Comparison of ENCODE assay signal across 30 cellular contexts in the genomic region with DNA sequence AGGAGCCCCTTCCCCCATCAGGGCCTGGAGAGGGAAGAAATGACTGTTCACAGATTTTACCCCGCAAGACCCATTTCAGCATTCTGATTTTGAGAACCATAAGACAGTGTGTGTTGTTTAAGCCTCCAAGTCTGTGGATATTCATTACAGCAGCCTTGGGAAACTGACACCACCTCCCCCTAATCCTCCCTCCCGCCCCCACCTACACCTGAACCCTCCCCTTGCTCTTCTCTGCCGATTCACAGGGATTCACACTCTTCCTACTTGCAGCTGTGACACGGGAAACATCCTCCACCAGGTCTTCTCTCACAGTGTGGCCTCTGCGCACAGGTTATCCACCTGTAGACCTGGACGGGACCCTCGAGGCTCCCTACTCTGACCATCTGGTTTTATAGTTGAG. TPM values are rescaled to one million over a fixed set of nuclear protein-coding genes. Genes with fewer than 3 reads are reported as not detected.
"Had no signal": no experiment of that assay in that cellular context is flagged by ENCODE, and none has a peak within 500 bp of the region (broad histone marks: within the 10 kb centered on the region; RNA-seq: fewer than 3 reads in every experiment).

No MANE protein-coding gene starts in this region.

- H3K36me3 Mint-ChIP-seq: activated naive CD8-positive, alpha-beta T cell; memory B cell; natural killer cell; stimulated activated memory B cell treated with anti-CD40 and anti-IgM and Interleukin-4, amounts not matched to agents 10 μg/mL and 1 μg/mL and 100 μg/mL, for 72 hours; type B pancreatic cell had no signal

- H3K36me3 ChIP-seq: cardiac muscle cell, gastroesophageal sphincter, neutrophil, sigmoid colon, uterus had no signal

- ATAC-seq: gastroesophageal sphincter; natural killer cell; stimulated activated memory B cell treated with anti-CD40 and anti-IgM and Interleukin-4, amounts not matched to agents 10 μg/mL and 1 μg/mL and 100 μg/mL, for 72 hours; stimulated activated naive CD8-positive, alpha-beta T cell treated with anti-CD3 and anti-CD28 coated beads, Interleukin-15, amount 100 ng/mL, for 72 hours had no signal

- DNase-seq: activated B cell treated with CpG ODN at 0.5 μM for 24 hours; activated CD4-positive, alpha-beta T cell treated with anti-CD3 and anti-CD28 coated beads, Interleukin-2, amount 50 U/mL, for 1 hour; activated effector memory CD4-positive, alpha-beta T cell treated with Interleukin-2 at 50 U/mL for 16 hours; activated naive CD4-positive, alpha-beta T cell treated with Interleukin-2 at 50 U/mL for 16 hours; activated T-cell treated with anti-CD3 and anti-CD28 coated beads for 4 hours; body of pancreas; cerebellar nuclear complex; dorsolateral prefrontal cortex; effector memory CD4-positive, alpha-beta T cell; erythroblast; hippocampal formation; left colon; natural killer cell; sigmoid colon; small intestine; stimulated activated CD4-positive, alpha-beta T cell treated with anti-CD3 and anti-CD28 coated beads, Interleukin-4, amount 100 ng/mL, for 4 hours; stimulated activated CD8-positive, alpha-beta memory T cell treated with anti-CD3 and anti-CD28 coated beads, Interleukin-4, amount 100 ng/mL, for 48 hours; stimulated activated naive CD8-positive, alpha-beta T cell treated with anti-CD3 and anti-CD28 coated beads, Interleukin-15, amount 100 ng/mL, for 72 hours; substantia nigra; uterus had no signal

- H3K27me3 Mint-ChIP-seq: type B pancreatic cell had no signal

- H3K27ac Mint-ChIP-seq: activated B cell treated with CpG ODN at 0.5 μM for 24 hours; activated naive CD8-positive, alpha-beta T cell; memory B cell; natural killer cell; stimulated activated memory B cell treated with anti-CD40 and anti-IgM and Interleukin-4, amounts not matched to agents 10 μg/mL and 1 μg/mL and 100 μg/mL, for 72 hours had no signal

- H3K4me1 ChIP-seq: gastroesophageal sphincter, sigmoid colon, uterus had no signal

- H3K4me1 Mint-ChIP-seq: activated B cell treated with CpG ODN at 0.5 μM for 24 hours; natural killer cell; stimulated activated memory B cell treated with anti-CD40 and anti-IgM and Interleukin-4, amounts not matched to agents 10 μg/mL and 1 μg/mL and 100 μg/mL, for 72 hours had no signal

- H3K9me3 ChIP-seq: body of pancreas, gastroesophageal sphincter, neutrophil, sigmoid colon, uterus had no signal

- H3K4me3 Mint-ChIP-seq: activated B cell treated with CpG ODN at 0.5 μM for 24 hours; activated naive CD8-positive, alpha-beta T cell; memory B cell; natural killer cell; stimulated activated memory B cell treated with anti-CD40 and anti-IgM and Interleukin-4, amounts not matched to agents 10 μg/mL and 1 μg/mL and 100 μg/mL, for 72 hours; stimulated activated naive CD8-positive, alpha-beta T cell treated with anti-CD3 and anti-CD28 coated beads, Interleukin-15, amount 100 ng/mL, for 72 hours had no signal

- H3K9me3 Mint-ChIP-seq: activated B cell treated with CpG ODN at 0.5 μM for 24 hours; memory B cell; natural killer cell; stimulated activated memory B cell treated with anti-CD40 and anti-IgM and Interleukin-4, amounts not matched to agents 10 μg/mL and 1 μg/mL and 100 μg/mL, for 72 hours; stimulated activated naive CD8-positive, alpha-beta T cell treated with anti-CD3 and anti-CD28 coated beads, Interleukin-15, amount 100 ng/mL, for 72 hours; type B pancreatic cell had no signal

- H3K4me3 ChIP-seq: body of pancreas, cardiac muscle cell, coronary artery, dorsolateral prefrontal cortex, gastroesophageal sphincter, sigmoid colon, uterus had no signal

- H3K27me3 ChIP-seq: body of pancreas, cardiac muscle cell, uterus had no signal

- H3K27ac ChIP-seq: coronary artery, dorsolateral prefrontal cortex, gastroesophageal sphincter, neutrophil, sigmoid colon, uterus had no signal

RNA-seq across cellular contexts. Expression of gene RIPK4, which starts 50.1 kb away (rescaled TPM):
- total RNA-seq: fibroblast of villous mesenchyme; T-helper 2 cell treated with Interferon-gamma antibody and Interleukin-4, amounts not matched to agents 100 ng/mL and 5 ng/mL, for 36 hours had no signal
